ENCODE assay signal across 8 cellular contexts in the genomic region with DNA sequence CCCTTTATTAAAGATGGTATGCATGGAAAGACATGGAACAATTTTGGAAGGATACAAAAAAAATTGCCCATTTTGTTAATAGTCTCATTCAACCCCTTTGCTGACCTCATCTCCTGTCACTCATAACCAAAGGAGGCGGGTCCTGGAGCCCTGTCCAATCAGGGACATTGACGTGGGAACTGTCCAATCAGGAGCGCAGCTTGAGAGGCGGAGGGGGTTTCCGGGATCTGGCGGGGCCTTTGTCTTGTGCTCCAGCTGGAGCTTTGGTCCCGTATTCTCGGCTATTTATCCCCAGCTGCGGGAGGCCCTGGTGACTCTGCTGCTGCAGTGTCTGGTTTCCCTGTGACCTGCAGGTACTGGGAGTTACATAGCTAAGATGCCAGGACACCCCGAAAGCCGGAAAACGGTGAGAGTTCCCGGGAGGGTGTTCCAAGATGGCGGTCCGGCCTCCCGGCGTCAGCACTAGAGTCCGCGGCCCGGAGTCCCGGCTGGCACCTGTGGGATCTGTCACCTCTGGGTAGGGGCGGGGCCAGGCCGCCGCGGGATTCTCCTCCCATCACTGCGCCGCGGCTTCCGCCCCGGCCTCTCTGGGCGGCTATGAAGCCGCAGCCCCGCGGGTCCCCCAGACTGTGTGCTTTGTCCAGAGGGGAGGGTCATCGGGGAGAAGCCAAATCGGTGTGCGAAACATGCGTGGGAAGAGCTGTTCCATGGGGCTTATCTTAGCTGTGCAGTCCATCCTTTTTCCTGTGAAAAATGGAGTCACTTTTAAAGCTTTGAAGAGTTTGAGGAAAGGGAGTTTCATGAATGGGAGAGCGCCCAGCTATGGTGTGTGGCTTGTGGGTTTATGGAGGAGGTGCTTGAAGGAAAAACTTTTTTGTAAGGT. TPM values are rescaled to one million over a fixed set of nuclear protein-coding genes. Genes with fewer than 3 reads are reported as not detected.
DNase-seq lines count a peak whose midpoint lies in the region; ATAC-seq and TF ChIP-seq lines count a peak whose summit lies in the region.

A gene (plus strand): TSS at position 238 of the 883 bp plus-strand sequence. CDS start 87,436 bp downstream, outside the sequence.

- peak; percentile 97 for ATAC-seq in HG02571 (IDR thresholded peaks at IDR 0.05; ENCODE audit: unreplicated experiment)

- H3K36me3 ChIP-seq in GM06990 (ENCODE audit: control insufficient read depth, insufficient read depth, low read length), result no peaks in the 10 kb centered on the region

- TF ChIP-seq CTCF in GM06990 (IDR thresholded peaks at IDR 0.05; ENCODE audit: insufficient read depth, low read length, poor library complexity, severe bottlenecking) (no peak), NB4 (IDR thresholded peaks at IDR 0.05; ENCODE audit: low read depth, low read length) (no peak)

- peak; percentile 60 for TF ChIP-seq POLR2A in NB4 (IDR thresholded peaks at IDR 0.05; ENCODE audit: extremely low read depth, insufficient read length)

- peak; percentile 93 for DNase-seq in GM06990 (ENCODE audit: extremely low read depth, insufficient read length)
- DNase-seq in NB4 (ENCODE audit: low read depth), result peak; percentile 93
- DNase-seq in SK-N-DZ (ENCODE audit: low spot score), result peak; percentile 97
- peak; percentile 90 for DNase-seq in activated naive CD4-positive, alpha-beta T cell treated with anti-CD3 and anti-CD28 coated beads, Interleukin-2, amount 50 U/mL, for 16 hours
- peak; percentile 92 for DNase-seq in globus pallidus (ENCODE audit: low spot score)
- DNase-seq in non-pigmented ciliary epithelial cell (ENCODE audit: low read depth), result peak; percentile 82
- DNase-seq in superior temporal gyrus (ENCODE audit: extremely low spot score), result peak; percentile 98

- no peaks in the 10 kb centered on the region for H3K27me3 ChIP-seq in GM06990 (replicated peaks; ENCODE audit: control insufficient read depth, insufficient read depth, low read length)

- H3K4me3 ChIP-seq in GM06990 (replicated peaks; ENCODE audit: low read depth, low read length) (peak within 1 kb of the TSS; percentile 76), NB4 (ENCODE audit: low read depth, low read length) (peak within 1 kb of the TSS; percentile 83)

RNA-seq across cellular contexts. Expression of the gene that starts here (rescaled TPM):
- polyA plus RNA-seq in SK-N-DZ (2014; cell fraction: cytosol; rRNA removed), result 5.3 and 5.7 TPM in 2 replicates
- polyA plus RNA-seq in SK-N-DZ (2014; cell fraction: nucleus; rRNA removed), result 4.9 and 7.5 TPM in 2 replicates

Comparison
In these comparisons a context has a peak if more than half of its experiments do, and no peak if none do; other contexts are left out.
1. Peak in every context shown above with its lines: DNase-seq, ATAC-seq and H3K4me3 ChIP-seq.